ENCODE assay signal across 21 cellular contexts in the genomic region with DNA sequence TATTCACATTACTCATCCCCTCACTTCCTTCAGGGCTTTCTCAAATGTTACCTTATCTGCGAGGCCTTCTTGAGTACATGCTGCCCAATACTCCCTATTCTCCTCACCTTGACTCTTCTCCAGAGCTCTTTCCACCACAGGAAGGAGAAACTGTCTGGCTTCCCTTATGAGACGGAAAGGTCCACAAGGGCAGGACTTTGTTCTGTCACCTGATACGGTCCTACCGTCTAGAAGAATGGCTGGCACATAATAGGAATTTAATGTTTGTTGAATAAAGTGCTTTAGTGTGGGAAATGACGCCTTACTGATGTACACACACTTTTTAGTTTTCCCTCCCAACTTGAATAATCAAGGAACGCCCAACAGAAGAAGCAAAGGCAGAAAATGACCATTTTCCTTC. TPM values are rescaled to one million over a fixed set of nuclear protein-coding genes. Genes with fewer than 3 reads are reported as not detected.
DNase-seq lines count a peak whose midpoint lies in the region; ATAC-seq, FAIRE-seq and TF ChIP-seq lines count a peak whose summit lies in the region.
"Had no signal": no experiment of that assay in that cellular context is flagged by ENCODE, and none has a peak within 500 bp of the region (broad histone marks: within the 10 kb centered on the region; RNA-seq: fewer than 3 reads in every experiment).

No MANE protein-coding gene starts in this region.

- TF ChIP-seq CTCF in IMR-90 (conservative IDR thresholded peaks at IDR 0.05; ENCODE audit: low read depth, low read length) (no peak), neutrophil (IDR thresholded peaks at IDR 0.05) (no peak)

- H3K4me2 ChIP-seq in IMR-90 (ENCODE audit: low read depth, low read length), result no peak overlapping the region
- H3K4me2 ChIP-seq: GM23338 had no signal

- peak overlapping the region in 1 of 2 experiments; percentile 27; a peak in 1 of 4 replicates for H4K8ac ChIP-seq in IMR-90 (ENCODE audit: low read depth in 2 of 2, low read length in 2 of 2)

- peaks cover 48% of the 10 kb centered on the region for H3K4me1 Mint-ChIP-seq in activated CD4-positive, alpha-beta T cell treated with anti-CD3 and anti-CD28 coated beads, Interleukin-2, amount 10 ng/mL, durations not matched to agents 7 days and 5 days
- peaks cover 46% of the 10 kb centered on the region for H3K4me1 Mint-ChIP-seq in stimulated activated effector memory CD8-positive, alpha-beta T cell treated with anti-CD3 and anti-CD28 coated beads, Interleukin-12 subunit alpha, Interleukin-12 subunit beta, amount 100 ng/mL, for 72 hours

- H3K4me1 ChIP-seq in IMR-90 (ENCODE audit: control insufficient read depth, insufficient read depth, low read length), result peaks cover 34% of the 10 kb centered on the region
- peaks cover 26 to 32% of the 10 kb centered on the region in 2 experiments for H3K4me1 ChIP-seq in neutrophil (ENCODE audit: control insufficient read depth in 1 of 2, insufficient read depth in 1 of 2, low read depth in 1 of 2, low read length in 1 of 2)

- no peak overlapping the region for H3K18ac ChIP-seq in IMR-90 (ENCODE audit: low read depth, low read length)

- H3K9me3 Mint-ChIP-seq in activated CD4-positive, alpha-beta T cell treated with anti-CD3 and anti-CD28 coated beads, Interleukin-2, amount 10 ng/mL, durations not matched to agents 7 days and 5 days, result peaks cover 2% of the 10 kb centered on the region
- no peaks in the 10 kb centered on the region for H3K9me3 Mint-ChIP-seq in stimulated activated effector memory CD8-positive, alpha-beta T cell treated with anti-CD3 and anti-CD28 coated beads, Interleukin-12 subunit alpha, Interleukin-12 subunit beta, amount 100 ng/mL, for 72 hours
- H3K9me3 Mint-ChIP-seq: CD8-positive, alpha-beta T cell; GM23338; type B pancreatic cell had no signal

- TF ChIP-seq RAD21 in IMR-90 (IDR thresholded peaks at IDR 0.05; ENCODE audit: low read length), result no peak

- peaks cover 3% of the 10 kb centered on the region; the same call in 1 of the 2 replicates for H3K36me3 ChIP-seq in IMR-90 (ENCODE audit: control insufficient read depth, insufficient read depth, low read length)
- peaks cover 70% of the 10 kb centered on the region for H3K36me3 ChIP-seq in neutrophil

- H3K9ac ChIP-seq in IMR-90 (ENCODE audit: low read depth, low read length), result no peak overlapping the region

- peak overlapping the region; percentile 65 for H4K91ac ChIP-seq in IMR-90 (ENCODE audit: insufficient read depth, low read depth, low read length)

- peak overlapping the region; percentile 9 for H2AK9ac ChIP-seq in IMR-90 (replicated peaks; ENCODE audit: low read depth, low read length, poor library complexity)

- BruUV-seq in IMR-90 (replicated peaks; lab: Mats Ljungman, UMichigan), result no TSS peak

- WGBS in IMR-90 (ENCODE audit: extremely low coverage in 2 of 2, insufficient read length in 1 of 2), 2 experiments, result 100% methylated on average over 1 of the region's 6 CpGs; no CpG with 5 or more reads in 1 of the 2 experiments

- peak overlapping the region; percentile 82 for H2BK20ac ChIP-seq in IMR-90 (ENCODE audit: low read depth, low read length)

- CTCF ChIA-PET in activated CD4-positive, alpha-beta T cell treated with anti-CD3 and anti-CD28 coated beads, Interleukin-2, amount 10 ng/mL, durations not matched to agents 7 days and 5 days (lab: Charles Lee), result interaction anchor here (1.4 to 3.1 kb wide), 5 partner anchors 9 to 113 kb away, joined by 4 to 19 read pairs (median 5); a partner anchor contains a TSS
- CTCF ChIA-PET in IMR-90 (lab: Yijun Ruan, JAX), result interaction anchor here (1.0 to 2.2 kb wide), 3 partner anchors 96 to 108 kb away, joined by 6 to 11 read pairs (median 6); a partner anchor contains a TSS

- peaks cover 30% of the 10 kb centered on the region for H3K36me3 Mint-ChIP-seq in activated CD4-positive, alpha-beta T cell treated with anti-CD3 and anti-CD28 coated beads, Interleukin-2, amount 10 ng/mL, durations not matched to agents 7 days and 5 days (ENCODE audit: low read depth)
- H3K36me3 Mint-ChIP-seq in stimulated activated effector memory CD8-positive, alpha-beta T cell treated with anti-CD3 and anti-CD28 coated beads, Interleukin-12 subunit alpha, Interleukin-12 subunit beta, amount 100 ng/mL, for 72 hours, result peaks cover 17% of the 10 kb centered on the region

- intact Hi-C loops in IMR-90 (cut with micrococcal nuclease), result loop anchor here (2.0 kb wide), 1 partner anchor 44 kb away; no protein-coding TSS in a partner anchor

- DNase-seq in activated CD4-positive, alpha-beta T cell treated with anti-CD3 and anti-CD28 coated beads, Interleukin-2, amount 10 ng/mL, durations not matched to agents 7 days and 5 days, result no peak
- no peak for DNase-seq in activated CD4-positive, alpha-beta T cell treated with anti-CD3 and anti-CD28 coated beads for 1 hour
- DNase-seq in IMR-90 (no peak), dermis blood vessel endothelial cell (peak; percentile 51), GM12892 (ENCODE audit: insufficient read length) (no peak), activated gamma-delta T cell treated with Interleukin-2 at 50 U/mL for 16 hours (no peak)
- no peak for DNase-seq in stimulated activated effector memory CD8-positive, alpha-beta T cell treated with anti-CD3 and anti-CD28 coated beads, Interleukin-12 subunit alpha, Interleukin-12 subunit beta, amount 100 ng/mL, for 72 hours (ENCODE audit: low spot score in 2 of 2)
- DNase-seq: CD8-positive, alpha-beta T cell; foreskin melanocyte; MG63; NCI-H146; retina; stimulated activated naive CD4-positive, alpha-beta T cell had no signal

- peak overlapping the region; percentile 87 for H3K27ac Mint-ChIP-seq in activated CD4-positive, alpha-beta T cell treated with anti-CD3 and anti-CD28 coated beads, Interleukin-2, amount 10 ng/mL, durations not matched to agents 7 days and 5 days
- no peak overlapping the region for H3K27ac Mint-ChIP-seq in stimulated activated effector memory CD8-positive, alpha-beta T cell treated with anti-CD3 and anti-CD28 coated beads, Interleukin-12 subunit alpha, Interleukin-12 subunit beta, amount 100 ng/mL, for 72 hours
- H3K27ac Mint-ChIP-seq: CD8-positive, alpha-beta T cell; GM23338; type B pancreatic cell had no signal

- H3K27me3 Mint-ChIP-seq in activated CD4-positive, alpha-beta T cell treated with anti-CD3 and anti-CD28 coated beads, Interleukin-2, amount 10 ng/mL, durations not matched to agents 7 days and 5 days, result no peaks in the 10 kb centered on the region
- H3K27me3 Mint-ChIP-seq: type B pancreatic cell had no signal

- POLR2A ChIA-PET in activated CD4-positive, alpha-beta T cell treated with anti-CD3 and anti-CD28 coated beads, Interleukin-2, amount 10 ng/mL, durations not matched to agents 7 days and 5 days (lab: Charles Lee), result no interaction called here
- POLR2A ChIA-PET in IMR-90 (lab: Charles Lee; ENCODE audit: unreplicated experiment), result no interaction called here

- H4K5ac ChIP-seq in IMR-90 (ENCODE audit: low read depth, low read length), result no peak overlapping the region

- no peak overlapping the region for H3K27ac ChIP-seq in IMR-90 (ENCODE audit: insufficient read depth, low read length)
- H3K27ac ChIP-seq in neutrophil, result peak overlapping the region; percentile 67

- H3K9me3 ChIP-seq in IMR-90 (ENCODE audit: control insufficient read depth, insufficient read depth, low read length) (no peaks in the 10 kb centered on the region), neutrophil (no peaks in the 10 kb centered on the region)
- H3K9me3 ChIP-seq: MG63 had no signal

- H3K23ac ChIP-seq in IMR-90 (ENCODE audit: low read depth, low read length), result peak overlapping the region; percentile 21; the same call in 1 of the 2 replicates

- peak overlapping the region; percentile 49; the same call in 1 of the 2 replicates for H3K4ac ChIP-seq in IMR-90 (ENCODE audit: low read depth, low read length)

- peak overlapping the region; percentile 80 for H2AK5ac ChIP-seq in IMR-90 (ENCODE audit: low read depth, low read length)

- peak overlapping the region; percentile 82; the same call in 1 of the 3 replicates for H2BK15ac ChIP-seq in IMR-90 (ENCODE audit: low read depth, low read length)

- H3K14ac ChIP-seq in IMR-90 (replicated peaks; ENCODE audit: low read depth, low read length), result peak overlapping the region; percentile 31; the same call in 1 of the 2 replicates

- no peak overlapping the region for H3K4me3 ChIP-seq in IMR-90 (ENCODE audit: insufficient read depth, low read depth, low read length)
- H3K4me3 ChIP-seq in neutrophil (ENCODE audit: low read depth in 1 of 2, low read length in 1 of 2), result no peak overlapping the region
- H3K4me3 ChIP-seq: GM23338, MG63 had no signal

- dilution Hi-C loops in IMR-90 (cut with HindIII; ENCODE audit: low sequenced_read_pairs, unreplicated experiment), result no loop called here

- peaks cover 17% of the 10 kb centered on the region; the same call in 1 of the 2 replicates for H4K20me1 ChIP-seq in IMR-90 (ENCODE audit: insufficient read depth, low read length)

- H2AFZ ChIP-seq in IMR-90 (replicated peaks; ENCODE audit: low read length, poor library complexity), result no peak overlapping the region
- H2AFZ ChIP-seq: GM23338 had no signal

- in situ Hi-C loops in IMR-90 (cut with MboI; ENCODE audit: low sequenced_read_pairs), result no loop called here

- H3K56ac ChIP-seq in IMR-90 (ENCODE audit: extremely low read depth, insufficient read depth, low read length), result no peak overlapping the region

- H2BK120ac ChIP-seq in IMR-90 (ENCODE audit: low read depth, low read length), result peak overlapping the region; percentile 32; the same call in 1 of the 2 replicates

- ATAC-seq in IMR-90 (ENCODE audit: low read depth), result no peak
- ATAC-seq in stimulated activated effector memory CD8-positive, alpha-beta T cell treated with anti-CD3 and anti-CD28 coated beads, Interleukin-12 subunit alpha, Interleukin-12 subunit beta, amount 100 ng/mL, for 72 hours, result no peak
- ATAC-seq: CD8-positive, alpha-beta T cell; GM23338 had no signal

- no peak overlapping the region for H2BK5ac ChIP-seq in IMR-90 (ENCODE audit: low read depth, low read length, poor library complexity, severe bottlenecking)

- FAIRE-seq in GM12892 (lab: Jason Lieb, UNC), result no peak
- FAIRE-seq: A204.1, colon, GM18507, RCC 7860, TTC549 had no signal

- no peak overlapping the region for H3K4me3 Mint-ChIP-seq in activated CD4-positive, alpha-beta T cell treated with anti-CD3 and anti-CD28 coated beads, Interleukin-2, amount 10 ng/mL, durations not matched to agents 7 days and 5 days
- H3K4me3 Mint-ChIP-seq in stimulated activated effector memory CD8-positive, alpha-beta T cell treated with anti-CD3 and anti-CD28 coated beads, Interleukin-12 subunit alpha, Interleukin-12 subunit beta, amount 100 ng/mL, for 72 hours, result no peak overlapping the region
- H3K4me3 Mint-ChIP-seq: CD8-positive, alpha-beta T cell; GM23338; type B pancreatic cell had no signal

- peaks cover 44 to 87% of the 10 kb centered on the region in 2 experiments for H3K79me1 ChIP-seq in IMR-90 (ENCODE audit: low read depth in 1 of 2, low read length in 2 of 2)

- no peak for TF ChIP-seq POLR2A in IMR-90 (IDR thresholded peaks at IDR 0.05; ENCODE audit: low read depth, low read length)
- no peak for TF ChIP-seq POLR2A in GM12892 (IDR thresholded peaks at IDR 0.05; ENCODE audit: low read depth, low read length)

- H3K27me3 ChIP-seq in IMR-90 (ENCODE audit: control insufficient read depth, insufficient read depth, low read length), result no peaks in the 10 kb centered on the region
- H3K27me3 ChIP-seq in neutrophil, result no peaks in the 10 kb centered on the region
- H3K27me3 ChIP-seq: MG63 had no signal

- peaks cover 35% of the 10 kb centered on the region for H3K9me1 ChIP-seq in IMR-90 (ENCODE audit: insufficient read depth, low read length)

RNA-seq across cellular contexts. Expression of a gene that starts 52.5 kb away (rescaled TPM):
- total RNA-seq in activated CD4-positive, alpha-beta T cell treated with anti-CD3 and anti-CD28 coated beads, Interleukin-2, amount 10 ng/mL, durations not matched to agents 7 days and 5 days, result 10 to 100 TPM; 60.8 to 70.5 TPM
- total RNA-seq in IMR-90 (2012; rRNA removed) (92.8 and 98.8 TPM in 2 replicates), dermis blood vessel endothelial cell (72.7 and 99.9 TPM in 2 replicates)
- polyA plus RNA-seq in IMR-90 (2012; rRNA removed), result 134 and 140 TPM in 2 replicates
- 85.4 and 108 TPM in 2 replicates for polyA plus RNA-seq in IMR-90 (2012; cell fraction: cytosol; rRNA removed)
- polyA plus RNA-seq in IMR-90 (2012; cell fraction: nucleus; rRNA removed; ENCODE audit: low replicate concordance), result 39.7 and 45.7 TPM in 2 replicates
- polyA plus RNA-seq in GM12892 (2012; ENCODE audit: missing spikeins), result 93.4 TPM
